8 cellular contexts compared by ENCODE assay signal in genomic region chr4:151012836-151013235, GRCh38. TPM values are rescaled to one million over a fixed set of nuclear protein-coding genes. Genes with fewer than 3 reads are reported as not detected.
DNase-seq lines count a peak whose midpoint lies in the region; ATAC-seq and TF ChIP-seq lines count a peak whose summit lies in the region.

No MANE protein-coding gene starts in this region.

- 7 to 17% methylated on average over 8 of the region's 8 CpGs for WGBS in body of pancreas, 2 donors

- no peak for TF ChIP-seq POLR2A in body of pancreas (IDR thresholded peaks at IDR 0.05)

- no peaks in the 10 kb centered on the region for H3K9me2 ChIP-seq in Karpas-422 (replicated peaks; ENCODE audit: insufficient read depth, low read length)

- H3K9me3 Mint-ChIP-seq in natural killer cell: no peaks in the 10 kb centered on the region

- H3K9me3 ChIP-seq in DND-41 (ENCODE audit: insufficient read depth, low read length, severe bottlenecking) (no peaks in the 10 kb centered on the region), Karpas-422 (ENCODE audit: low read length) (no peaks in the 10 kb centered on the region), body of pancreas (no peaks in the 10 kb centered on the region)

- no peak overlapping the region for H3K27ac ChIP-seq in DND-41 (ENCODE audit: low read length)
- peak overlapping the region; percentile 54 for H3K27ac ChIP-seq in Karpas-422 (ENCODE audit: low read length)
- peak overlapping the region in 1 of 4 donors; percentile 1 for H3K27ac ChIP-seq in body of pancreas

- no peak for ATAC-seq in DND-41 (ENCODE audit: insufficient read depth, low read depth)
- no peak for ATAC-seq in body of pancreas
- no peak for ATAC-seq in natural killer cell
- no peak for ATAC-seq in GM21390 (IDR thresholded peaks at IDR 0.05; ENCODE audit: unreplicated experiment)

- peak overlapping the region; percentile 100 for H3K4me3 Mint-ChIP-seq in natural killer cell

- H3K4me1 Mint-ChIP-seq in natural killer cell: peaks cover 37 to 40% of the 10 kb centered on the region in 2 donors

- H3K36me3 Mint-ChIP-seq in natural killer cell: no peaks in the 10 kb centered on the region

- H3K36me3 ChIP-seq in DND-41 (ENCODE audit: insufficient read depth, low read length) (no peaks in the 10 kb centered on the region; the same call in 1 of the 2 replicates), Karpas-422 (ENCODE audit: insufficient read depth, low read length) (peaks cover 17% of the 10 kb centered on the region; the same call in 1 of the 2 replicates), body of pancreas (replicated peaks in 1 of 2; ENCODE audit: insufficient read depth in 1 of 2, low read depth in 2 of 2) (no peaks in the 10 kb centered on the region)

- H3K27me3 ChIP-seq in DND-41 (ENCODE audit: insufficient read depth, low read length, poor library complexity): no peaks in the 10 kb centered on the region
- no peaks in the 10 kb centered on the region for H3K27me3 ChIP-seq in Karpas-422 (ENCODE audit: low read length)
- H3K27me3 ChIP-seq in body of pancreas: no peaks in the 10 kb centered on the region

- peak overlapping the region in 1 of 2 experiments; percentile 100; a peak in 2 of 4 replicates for H3K4me3 ChIP-seq in DND-41 (ENCODE audit: low read depth in 1 of 2, low read length in 2 of 2)
- H3K4me3 ChIP-seq in Karpas-422 (ENCODE audit: low read length): peak overlapping the region; percentile 80
- H3K4me3 ChIP-seq in body of pancreas: peak overlapping the region in 1 of 2 donors; percentile 6

- H3K4me2 ChIP-seq in DND-41 (ENCODE audit: insufficient read depth, low read length) (peak overlapping the region; percentile 80), Karpas-422 (ENCODE audit: low read depth, low read length, poor library complexity, severe bottlenecking) (peak overlapping the region; percentile 95)

- peaks cover 42% of the 10 kb centered on the region for H3K4me1 ChIP-seq in DND-41 (ENCODE audit: insufficient read depth, low read length)
- H3K4me1 ChIP-seq in Karpas-422 (ENCODE audit: low read length): peaks cover 24% of the 10 kb centered on the region
- H3K4me1 ChIP-seq in body of pancreas: peaks cover 32% of the 10 kb centered on the region

- DNase-seq in DND-41 (no peak), Karpas-422 (no peak), body of pancreas (peak in 3 of 4 donors; percentile 13 to 41 (median 28)), natural killer cell (no peak), NOMO-1 treated with dmso at 0.1 percent for 144 hours (lab: John Stamatoyannopoulos, UW; ENCODE audit: unreplicated experiment) (no peak), epidermal melanocyte (ENCODE audit: insufficient read length, low spot score) (no peak)
- DNase-seq in activated CD4-positive, CD25-positive, alpha-beta regulatory T cell treated with anti-CD3 and anti-CD28 coated beads, Interleukin-2, amount 50 U/mL, for 72 hours: no peak

- H3K27ac Mint-ChIP-seq in natural killer cell: peak overlapping the region; percentile 63 to 70

- H3K27me3 Mint-ChIP-seq in natural killer cell (ENCODE audit: low read depth in 2 of 2): no peaks in the 10 kb centered on the region

- H4K20me1 ChIP-seq in DND-41 (ENCODE audit: insufficient read depth, low read length) (no peaks in the 10 kb centered on the region), Karpas-422 (ENCODE audit: insufficient read depth, low read depth, low read length) (no peaks in the 10 kb centered on the region)

- H2AFZ ChIP-seq in DND-41 (ENCODE audit: low read depth, low read length) (no peak overlapping the region), Karpas-422 (ENCODE audit: low read length) (no peak overlapping the region)

- intact Hi-C loops in body of pancreas (cut with DNase I) (no loop called here), natural killer cell (cut with micrococcal nuclease) (no loop called here)

- peaks cover 38% of the 10 kb centered on the region for H3K79me2 ChIP-seq in DND-41 (ENCODE audit: insufficient read depth, low read length)
- peaks cover 67% of the 10 kb centered on the region for H3K79me2 ChIP-seq in Karpas-422 (ENCODE audit: low read length)

- peak overlapping the region; percentile 92 for H3K9ac ChIP-seq in DND-41 (ENCODE audit: low read depth, low read length)
- peak overlapping the region; percentile 96 for H3K9ac ChIP-seq in Karpas-422 (ENCODE audit: low read length)

- TF ChIP-seq CTCF in DND-41 (IDR thresholded peaks at IDR 0.05; ENCODE audit: borderline replicate concordance, extremely low read depth, low read length, poor library complexity, severe bottlenecking) (no peak), body of pancreas (IDR thresholded peaks at IDR 0.05) (no peak), natural killer cell (IDR thresholded peaks at IDR 0.05) (no peak)

RNA-seq across cellular contexts. Expression of gene LRBA, which starts 2.2 kb away (rescaled TPM):
- total RNA-seq in Karpas-422 (2014; rRNA removed; shearing (Covaris generic); ENCODE audit: low replicate concordance): 113 and 131 TPM in 2 replicates
- total RNA-seq in body of pancreas (10 to 100 TPM; 50.1 to 59.9 TPM), natural killer cell (10 to 100 TPM; 72.1 to 87.6 (median 83.1) TPM)

Comparison
In these comparisons a context has a peak if more than half of its experiments do, and no peak if none do; other contexts are left out.
1. DNase-seq: peak in body of pancreas (3 of 4); none in DND-41 (single experiment), Karpas-422 (single experiment), natural killer cell (single experiment), NOMO-1 treated with dmso at 0.1 percent for 144 hours (single experiment), activated CD4-positive, CD25-positive, alpha-beta regulatory T cell treated with anti-CD3 and anti-CD28 coated beads, Interleukin-2, amount 50 U/mL, for 72 hours (single experiment) and epidermal melanocyte (single experiment).